Comparison of ENCODE assay signal across 36 cellular contexts in the genomic region with DNA sequence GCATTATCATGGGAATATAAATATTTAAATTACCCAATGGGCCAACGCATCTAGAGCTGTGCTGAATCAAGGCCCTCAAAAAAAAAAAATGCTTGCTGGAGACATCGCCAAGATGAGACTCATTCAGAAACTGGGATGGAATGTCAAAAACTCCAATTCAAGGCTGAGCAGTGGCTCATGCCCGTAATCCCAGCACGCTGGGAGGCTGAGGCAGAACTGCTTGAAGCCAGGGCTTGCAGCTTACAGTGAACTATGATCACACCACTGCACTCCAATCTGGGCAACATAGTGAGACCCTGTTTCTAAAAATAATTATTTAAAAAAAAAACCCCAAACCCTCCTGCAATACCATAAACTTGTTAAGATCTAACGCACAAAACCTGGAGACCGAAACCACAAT. TPM values are rescaled to one million over a fixed set of nuclear protein-coding genes. Genes with fewer than 3 reads are reported as not detected.
"Had no signal": no experiment of that assay in that cellular context is flagged by ENCODE, and none has a peak within 500 bp of the region (broad histone marks: within the 10 kb centered on the region; RNA-seq: fewer than 3 reads in every experiment).

No MANE protein-coding gene starts in this region.

- H3K9me3 ChIP-seq: ascending aorta had no signal

- H3K27ac Mint-ChIP-seq: activated B cell treated with CpG ODN at 0.5 μM for 24 hours; activated CD4-positive, alpha-beta memory T cell treated with anti-CD3 and anti-CD28 coated beads for 36 hours; activated CD4-positive, alpha-beta T cell treated with anti-CD3 and anti-CD28 coated beads, Interleukin-2, amount 10 ng/mL, durations not matched to agents 24 days and 14 days; activated CD8-positive, alpha-beta memory T cell treated with anti-CD3 and anti-CD28 coated beads, Interleukin-2, amount 10 ng/mL, durations not matched to agents 7 days and 5 days; activated CD8-positive, alpha-beta T cell treated with anti-CD3 and anti-CD28 coated beads, Interleukin-2, amount 10 ng/mL, durations not matched to agents 7 days and 5 days; activated naive CD4-positive, alpha-beta T cell treated with anti-CD3 and anti-CD28 coated beads for 36 hours; activated naive CD4-positive, alpha-beta T cell treated with anti-CD3 and anti-CD28 coated beads, Interleukin-2, amount 50 U/mL, for 72 hours; activated naive CD8-positive, alpha-beta T cell treated with anti-CD3 and anti-CD28 coated beads for 36 hours; activated T-cell treated with anti-CD3 and anti-CD28 coated beads, Interleukin-2, amount 50 U/mL, for 24 hours; activated T-helper 2 cell treated with anti-CD3 and anti-CD28 coated beads, Interferon-gamma antibody, Interleukin-2, Interleukin-4, amounts not matched to agents 10 μg/mL and 5 μg/mL and 100 μg/mL, durations not matched to agents 14 hours and 24 hours and 36 hours; T-helper 1 cell treated with Interleukin-12 subunit alpha and Interleukin-12 subunit beta and Interleukin-4 antibody, amounts not matched to agents 30 μg/mL and 1 μg/mL, for 36 hours; T-helper 2 cell treated with Interferon-gamma antibody and Interleukin-4, amounts not matched to agents 5 μg/mL and 100 μg/mL, for 36 hours had no signal

- H3K27me3 ChIP-seq: cardiac muscle cell had no signal

- H3K4me1 Mint-ChIP-seq: activated CD4-positive, alpha-beta T cell treated with anti-CD3 and anti-CD28 coated beads, Interleukin-2, amount 10 ng/mL, durations not matched to agents 24 days and 14 days had no signal

- H3K4me3 ChIP-seq: ascending aorta, cardiac muscle cell had no signal

- H3K9me3 Mint-ChIP-seq: activated B cell treated with CpG ODN at 0.5 μM for 24 hours; activated CD4-positive, alpha-beta memory T cell treated with anti-CD3 and anti-CD28 coated beads for 36 hours; activated CD4-positive, alpha-beta T cell treated with anti-CD3 and anti-CD28 coated beads, Interleukin-2, amount 10 ng/mL, durations not matched to agents 24 days and 14 days; activated naive CD4-positive, alpha-beta T cell treated with anti-CD3 and anti-CD28 coated beads for 36 hours; activated naive CD4-positive, alpha-beta T cell treated with anti-CD3 and anti-CD28 coated beads, Interleukin-2, amount 50 U/mL, for 72 hours; activated naive CD8-positive, alpha-beta T cell treated with anti-CD3 and anti-CD28 coated beads for 36 hours; activated T-cell treated with anti-CD3 and anti-CD28 coated beads, Interleukin-2, amount 50 U/mL, for 24 hours; activated T-helper 2 cell treated with anti-CD3 and anti-CD28 coated beads, Interferon-gamma antibody, Interleukin-2, Interleukin-4, amounts not matched to agents 10 μg/mL and 5 μg/mL and 100 μg/mL, durations not matched to agents 14 hours and 24 hours and 36 hours; brain; central memory CD8-positive, alpha-beta T cell; T-helper 1 cell treated with Interleukin-12 subunit alpha and Interleukin-12 subunit beta and Interleukin-4 antibody, amounts not matched to agents 30 μg/mL and 1 μg/mL, for 36 hours; T-helper 2 cell treated with Interferon-gamma antibody and Interleukin-4, amounts not matched to agents 5 μg/mL and 100 μg/mL, for 36 hours had no signal

- DNase-seq: activated B cell treated with CpG ODN at 0.5 μM for 24 hours; activated CD4-positive, alpha-beta memory T cell treated with anti-CD3 and anti-CD28 coated beads for 36 hours; activated CD4-positive, alpha-beta T cell treated with anti-CD3 and anti-CD28 coated beads for 4 hours; activated CD4-positive, alpha-beta T cell treated with anti-CD3 and anti-CD28 coated beads, Interleukin-2, amount 10 ng/mL, durations not matched to agents 24 days and 14 days; activated CD4-positive, alpha-beta T cell treated with anti-CD3 and anti-CD28 coated beads, Interleukin-2, amount 50 U/mL, for 1 hour; activated CD4-positive, alpha-beta T cell treated with anti-CD3 and anti-CD28 coated beads, Interleukin-2, amount 50 U/mL, for 4 hours; activated CD4-positive, CD25-positive, alpha-beta regulatory T cell treated with anti-CD3 and anti-CD28 coated beads, Interleukin-2, amount 50 U/mL, for 72 hours; activated CD8-positive, alpha-beta memory T cell treated with anti-CD3 and anti-CD28 coated beads for 24 hours; activated CD8-positive, alpha-beta memory T cell treated with anti-CD3 and anti-CD28 coated beads, Interleukin-2, amount 10 ng/mL, durations not matched to agents 7 days and 5 days; activated CD8-positive, alpha-beta memory T cell treated with anti-CD3 and anti-CD28 coated beads, Interleukin-2, amount 50 U/mL, for 48 hours; activated CD8-positive, alpha-beta T cell treated with anti-CD3 and anti-CD28 coated beads, Interleukin-2, amount 10 ng/mL, durations not matched to agents 7 days and 5 days; activated effector memory CD4-positive, alpha-beta T cell treated with Interleukin-2 at 50 U/mL for 16 hours; activated gamma-delta T cell; activated naive CD4-positive, alpha-beta T cell; activated naive CD4-positive, alpha-beta T cell treated with anti-CD3 and anti-CD28 coated beads for 36 hours; activated naive CD4-positive, alpha-beta T cell treated with anti-CD3 and anti-CD28 coated beads, Interleukin-2, amount 50 U/mL, for 16 hours; activated naive CD8-positive, alpha-beta T cell treated with anti-CD3 and anti-CD28 coated beads for 36 hours; activated T-cell treated with anti-CD3 and anti-CD28 coated beads, Interleukin-2, amount 50 U/mL, for 24 hours; activated T-cell treated with anti-CD3 and anti-CD28 coated beads, Interleukin-2, amount 50 U/mL, for 48 hours; amygdala; anterior cingulate cortex; caudate nucleus; cerebellar nuclear complex; SW 1271; T-helper 1 cell; T-helper 2 cell; T-helper 9 cell had no signal

- ATAC-seq: activated CD8-positive, alpha-beta memory T cell treated with anti-CD3 and anti-CD28 coated beads, Interleukin-2, amount 10 ng/mL, durations not matched to agents 7 days and 5 days; activated CD8-positive, alpha-beta T cell treated with anti-CD3 and anti-CD28 coated beads, Interleukin-2, amount 10 ng/mL, durations not matched to agents 7 days and 5 days; activated naive CD4-positive, alpha-beta T cell treated with anti-CD3 and anti-CD28 coated beads, Interleukin-2, amount 50 U/mL, for 72 hours had no signal

- H3K36me3 ChIP-seq: ascending aorta, cardiac muscle cell had no signal

- H3K27ac ChIP-seq: ascending aorta, cardiac muscle cell, VCaP had no signal

- H3K36me3 Mint-ChIP-seq: activated CD4-positive, alpha-beta memory T cell treated with anti-CD3 and anti-CD28 coated beads for 36 hours; activated CD8-positive, alpha-beta memory T cell treated with anti-CD3 and anti-CD28 coated beads, Interleukin-2, amount 10 ng/mL, durations not matched to agents 7 days and 5 days; activated naive CD4-positive, alpha-beta T cell treated with anti-CD3 and anti-CD28 coated beads, Interleukin-2, amount 50 U/mL, for 72 hours; activated naive CD8-positive, alpha-beta T cell treated with anti-CD3 and anti-CD28 coated beads for 36 hours; brain had no signal

- H3K4me3 Mint-ChIP-seq: activated B cell treated with CpG ODN at 0.5 μM for 24 hours; activated CD4-positive, alpha-beta memory T cell treated with anti-CD3 and anti-CD28 coated beads for 36 hours; activated CD4-positive, alpha-beta T cell treated with anti-CD3 and anti-CD28 coated beads, Interleukin-2, amount 10 ng/mL, durations not matched to agents 24 days and 14 days; activated CD8-positive, alpha-beta memory T cell treated with anti-CD3 and anti-CD28 coated beads, Interleukin-2, amount 10 ng/mL, durations not matched to agents 7 days and 5 days; activated CD8-positive, alpha-beta T cell treated with anti-CD3 and anti-CD28 coated beads, Interleukin-2, amount 10 ng/mL, durations not matched to agents 7 days and 5 days; activated naive CD4-positive, alpha-beta T cell treated with anti-CD3 and anti-CD28 coated beads for 36 hours; activated naive CD8-positive, alpha-beta T cell treated with anti-CD3 and anti-CD28 coated beads for 36 hours; activated T-cell treated with anti-CD3 and anti-CD28 coated beads, Interleukin-2, amount 50 U/mL, for 24 hours; central memory CD8-positive, alpha-beta T cell; T-helper 1 cell treated with Interleukin-12 subunit alpha and Interleukin-12 subunit beta and Interleukin-4 antibody, amounts not matched to agents 30 μg/mL and 1 μg/mL, for 36 hours; T-helper 2 cell treated with Interferon-gamma antibody and Interleukin-4, amounts not matched to agents 5 μg/mL and 100 μg/mL, for 36 hours had no signal

RNA-seq across cellular contexts. Expression of gene CACNA1D, which starts 3.1 kb away (rescaled TPM):
- total RNA-seq: activated naive CD4-positive, alpha-beta T cell treated with anti-CD3 and anti-CD28 coated beads for 36 hours; activated naive CD8-positive, alpha-beta T cell treated with anti-CD3 and anti-CD28 coated beads for 36 hours had no signal
